Comparison of ENCODE assay signal across 10 cellular contexts in genomic region chr11:86798988-86799387, GRCh38. TPM values are rescaled to one million over a fixed set of nuclear protein-coding genes. Genes with fewer than 3 reads are reported as not detected.
DNase-seq lines count a peak whose midpoint lies in the region; ATAC-seq and TF ChIP-seq lines count a peak whose summit lies in the region.
"Had no signal": no experiment of that assay in that cellular context is flagged by ENCODE, and none has a peak within 500 bp of the region (broad histone marks: within the 10 kb centered on the region; RNA-seq: fewer than 3 reads in every experiment).

No MANE protein-coding gene starts in this region.

- H3K23ac ChIP-seq in IMR-90 (ENCODE audit: low read depth, low read length) = peak overlapping the region; percentile 15; the same call in 1 of the 2 replicates

- peaks cover 12 to 29% of the 10 kb centered on the region in 2 experiments for H3K79me1 ChIP-seq in IMR-90 (ENCODE audit: low read depth in 1 of 2, low read length in 2 of 2)

- no peak overlapping the region for H3K56ac ChIP-seq in IMR-90 (ENCODE audit: extremely low read depth, insufficient read depth, low read length)

- H2AK5ac ChIP-seq in IMR-90 (ENCODE audit: low read depth, low read length) = no peak overlapping the region

- H3K4me3 ChIP-seq in IMR-90 (ENCODE audit: insufficient read depth, low read depth, low read length) = no peak overlapping the region
- no peak overlapping the region for H3K4me3 ChIP-seq in stomach smooth muscle (ENCODE audit: low read length in 2 of 2)

- peak overlapping the region; percentile 81 for H2BK20ac ChIP-seq in IMR-90 (ENCODE audit: low read depth, low read length)

- H3K27ac ChIP-seq in IMR-90 (ENCODE audit: insufficient read depth, low read length) (peak overlapping the region; percentile 13), stomach smooth muscle (ENCODE audit: low read length) (peak overlapping the region; percentile 90)

- H2BK120ac ChIP-seq in IMR-90 (ENCODE audit: low read depth, low read length) = peak overlapping the region; percentile 84

- H3K9ac ChIP-seq in IMR-90 (ENCODE audit: low read depth, low read length) = peak overlapping the region; percentile 33; the same call in 1 of the 2 replicates
- H3K9ac ChIP-seq in stomach smooth muscle (ENCODE audit: low read length in 2 of 2) = peak overlapping the region in 1 of 2 donors; percentile 73

- ATAC-seq in IMR-90 (ENCODE audit: low read depth) = peak; percentile 52
- ATAC-seq in HG03565 (IDR thresholded peaks at IDR 0.05; ENCODE audit: unreplicated experiment) = no peak

- 0 out of 2 replicates have a peak overlapping the region, but pooled peaks have one; percentile 23 for H3K14ac ChIP-seq in IMR-90 (replicated peaks; ENCODE audit: low read depth, low read length)

- no peak for TF ChIP-seq POLR2A in IMR-90 (IDR thresholded peaks at IDR 0.05; ENCODE audit: low read depth, low read length)

- no peak overlapping the region; the same call in 1 of the 2 replicates for H4K5ac ChIP-seq in IMR-90 (ENCODE audit: low read depth, low read length)

- CTCF ChIA-PET in IMR-90 (lab: Yijun Ruan, JAX) = interaction anchor here (0.6 to 1.6 kb wide), 8 partner anchors 12 to 342 kb away, joined by 3 to 5 read pairs (median 3); no protein-coding TSS in a partner anchor

- peak overlapping the region; percentile 52 for H2AFZ ChIP-seq in IMR-90 (replicated peaks; ENCODE audit: low read length, poor library complexity)

- H3K4me2 ChIP-seq in IMR-90 (ENCODE audit: low read depth, low read length) = peak overlapping the region; percentile 19; the same call in 1 of the 2 replicates

- peaks cover 21% of the 10 kb centered on the region for H3K4me1 ChIP-seq in IMR-90 (ENCODE audit: control insufficient read depth, insufficient read depth, low read length)
- H3K4me1 ChIP-seq in stomach smooth muscle (ENCODE audit: control insufficient read depth, insufficient read depth, low read length) = peaks cover 22% of the 10 kb centered on the region

- intact Hi-C loops in IMR-90 (cut with micrococcal nuclease) = no loop called here

- peak overlapping the region; percentile 83 for H2BK5ac ChIP-seq in IMR-90 (ENCODE audit: low read depth, low read length, poor library complexity, severe bottlenecking)

- H3K4ac ChIP-seq in IMR-90 (ENCODE audit: low read depth, low read length) = peak overlapping the region; percentile 78

- H2BK15ac ChIP-seq in IMR-90 (ENCODE audit: low read depth, low read length) = peak overlapping the region; percentile 87

- no peaks in the 10 kb centered on the region for H3K9me3 ChIP-seq in IMR-90 (ENCODE audit: control insufficient read depth, insufficient read depth, low read length)
- H3K9me3 ChIP-seq in stomach smooth muscle (ENCODE audit: control insufficient read depth in 2 of 2, low read length in 2 of 2) = no peaks in the 10 kb centered on the region
- H3K9me3 ChIP-seq: lower lobe of right lung had no signal

- peak overlapping the region; percentile 7 to 77; a peak in 2 of 4 replicates for H4K8ac ChIP-seq in IMR-90 (ENCODE audit: low read depth in 2 of 2, low read length in 2 of 2)

- dilution Hi-C loops in IMR-90 (cut with HindIII; ENCODE audit: low sequenced_read_pairs, unreplicated experiment) = no loop called here

- peak overlapping the region; percentile 55; the same call in 1 of the 2 replicates for H3K18ac ChIP-seq in IMR-90 (ENCODE audit: low read depth, low read length)

- H4K91ac ChIP-seq in IMR-90 (ENCODE audit: insufficient read depth, low read depth, low read length) = peak overlapping the region; percentile 67; the same call in 1 of the 2 replicates

- no peak for TF ChIP-seq CTCF in IMR-90 (conservative IDR thresholded peaks at IDR 0.05; ENCODE audit: low read depth, low read length)

- 0 out of 2 replicates have a peak, but pooled peaks cover 3% of the 10 kb centered on the region for H3K9me1 ChIP-seq in IMR-90 (ENCODE audit: insufficient read depth, low read length)

- POLR2A ChIA-PET in IMR-90 (lab: Charles Lee; ENCODE audit: unreplicated experiment) = interaction anchor here (0.6 kb wide), 2 partner anchors 14 to 411 kb away, joined by 3 read pairs; no protein-coding TSS in a partner anchor

- no peaks in the 10 kb centered on the region for H3K36me3 ChIP-seq in IMR-90 (ENCODE audit: control insufficient read depth, insufficient read depth, low read length)
- H3K36me3 ChIP-seq in stomach smooth muscle (ENCODE audit: control insufficient read depth in 2 of 2, insufficient read depth in 2 of 2, low read length in 2 of 2) = no peaks in the 10 kb centered on the region
- H3K36me3 ChIP-seq: lower lobe of right lung had no signal

- DNase-seq in IMR-90 = peak; percentile 92
- peak; percentile 81 for DNase-seq in astrocyte of the hippocampus (ENCODE audit: low read depth, low spot score)
- peak; percentile 97 for DNase-seq in iris pigment epithelial cell (ENCODE audit: low read depth)
- no peak for DNase-seq in NCI-H510A treated with DMSO at 0.1 percent for 48 hours (lab: John Stamatoyannopoulos, UW)
- no peak for DNase-seq in Kasumi-1 (lab: John Stamatoyannopoulos, UW)
- DNase-seq: activated effector memory CD4-positive, alpha-beta T cell treated with anti-CD3 and anti-CD28 coated beads, Interleukin-2, amount 50 U/mL, for 16 hours; lower lobe of right lung; NCI-H1105 had no signal

- no peak overlapping the region for H2AK9ac ChIP-seq in IMR-90 (replicated peaks; ENCODE audit: low read depth, low read length, poor library complexity)

- no peaks in the 10 kb centered on the region for H4K20me1 ChIP-seq in IMR-90 (ENCODE audit: insufficient read depth, low read length)

- in situ Hi-C loops in IMR-90 (cut with MboI; ENCODE audit: low sequenced_read_pairs) = no loop called here

- no peaks in the 10 kb centered on the region for H3K27me3 ChIP-seq in IMR-90 (ENCODE audit: control insufficient read depth, insufficient read depth, low read length)
- no peaks in the 10 kb centered on the region for H3K27me3 ChIP-seq in stomach smooth muscle (ENCODE audit: control insufficient read depth in 1 of 2, insufficient read depth in 2 of 2, low read length in 2 of 2)

- no TSS peak for BruUV-seq in IMR-90 (replicated peaks; lab: Mats Ljungman, UMichigan)

- WGBS in IMR-90 (ENCODE audit: extremely low coverage in 2 of 2, insufficient read length in 1 of 2), 2 experiments = no CpG with 5 or more reads among the region's 5 CpGs

- TF ChIP-seq RAD21 in IMR-90 (IDR thresholded peaks at IDR 0.05; ENCODE audit: low read length) = no peak

TF ChIP-seq in IMR-90, 13 proteins besides CTCF, POLR2A, EP300 and RAD21:
- TF ChIP-seq MAZ (IDR thresholded peaks at IDR 0.05; ENCODE audit: borderline replicate concordance, low read depth, low read length) (no peak), USF2 (IDR thresholded peaks at IDR 0.05; ENCODE audit: low read depth, low read length) (no peak), MAFK (IDR thresholded peaks at IDR 0.05; ENCODE audit: low read depth, low read length) (peak; percentile 20; the same call in 1 of the 2 replicates), CHD1 (IDR thresholded peaks at IDR 0.05; ENCODE audit: low read depth, low read length) (no peak), RCOR1 (IDR thresholded peaks at IDR 0.05; ENCODE audit: insufficient replicate concordance, low read length) (no peak), NFE2L2 (IDR thresholded peaks at IDR 0.05; ENCODE audit: low read depth, low read length) (no peak), ELK1 (IDR thresholded peaks at IDR 0.05; ENCODE audit: borderline replicate concordance, low read depth, low read length) (no peak), SMC3 (IDR thresholded peaks at IDR 0.05; ENCODE audit: low read depth, low read length) (peak; percentile 19; the same call in 1 of the 2 replicates), CEBPB (IDR thresholded peaks at IDR 0.05; ENCODE audit: low read depth, low read length) (no peak), BHLHE40 (IDR thresholded peaks at IDR 0.05; ENCODE audit: low read depth, low read length) (no peak), MXI1 (IDR thresholded peaks at IDR 0.05; ENCODE audit: borderline replicate concordance, low read depth, low read length) (no peak), RFX5 (IDR thresholded peaks at IDR 0.05; ENCODE audit: low read depth, low read length) (no peak), FOS (IDR thresholded peaks at IDR 0.05; ENCODE audit: low read depth, low read length) (0 out of 2 replicates have a peak, but pooled peaks have one; percentile 51)
TF ChIP-seq in IMR-90: peak in this region for 3.

RNA-seq across cellular contexts. Expression of gene PRSS23, which starts 1.4 kb away (rescaled TPM):
- total RNA-seq in IMR-90 (2012; rRNA removed) = 123 and 199 TPM in 2 replicates
- polyA plus RNA-seq in IMR-90 (2012; rRNA removed) = 82.8 and 100 TPM in 2 replicates
- polyA plus RNA-seq in IMR-90 (2012; cell fraction: cytosol; rRNA removed) = 29.4 and 33.7 TPM in 2 replicates
- polyA plus RNA-seq in IMR-90 (2012; cell fraction: nucleus; rRNA removed; ENCODE audit: low replicate concordance) = 12.6 and 23.8 TPM in 2 replicates

Comparison
In these comparisons a context has a peak if more than half of its experiments do, and no peak if none do; other contexts are left out.
1. DNase-seq: peak in IMR-90 (single experiment), astrocyte of the hippocampus (single experiment) and iris pigment epithelial cell (single experiment); none in NCI-H510A treated with DMSO at 0.1 percent for 48 hours (single experiment) and Kasumi-1 (0 of 2).